In the genomic region with DNA sequence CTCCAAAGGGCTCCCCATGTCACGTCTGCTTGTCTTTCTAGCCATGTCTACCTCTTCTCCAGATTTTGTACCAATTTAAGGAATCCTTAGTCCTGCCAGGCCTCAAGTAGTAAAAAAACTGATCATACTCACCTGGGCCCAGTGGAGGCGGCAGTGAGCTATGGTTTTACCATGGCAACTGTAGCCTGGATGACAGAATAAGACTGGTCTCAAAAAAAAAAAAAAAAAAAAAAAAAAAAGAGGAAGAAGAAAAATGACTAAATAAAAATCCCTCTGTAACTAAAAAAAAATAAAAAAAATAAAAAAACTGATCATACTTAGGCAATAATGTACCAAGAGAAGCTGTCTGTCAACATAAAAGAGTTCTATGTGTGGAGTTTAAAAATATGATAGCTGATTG, we compare ENCODE assay signal across 9 cellular contexts.
A peak's percentile ranks its signal among the peaks of the same experiment; 100 is the strongest.
DNase-seq lines count a peak whose midpoint lies in the region; ATAC-seq, FAIRE-seq and TF ChIP-seq lines count a peak whose summit lies in the region.
"Had no signal": no experiment of that assay in that cellular context is flagged by ENCODE, and none has a peak within 500 bp of the region (broad histone marks: within the 10 kb centered on the region; RNA-seq: fewer than 3 reads in every experiment).

No MANE protein-coding gene starts in this region.

- H3K4me3 ChIP-seq in GM23338 = no peak overlapping the region
- no peak overlapping the region for H3K4me3 ChIP-seq in K562

- H2AFZ ChIP-seq in GM23338 (no peak overlapping the region), K562 (ENCODE audit: low read depth, low read length) (no peak overlapping the region)

- no peaks in the 10 kb centered on the region for H3F3A ChIP-seq in GM23338 (replicated peaks; ENCODE audit: low read depth)

- H3K36me3 Mint-ChIP-seq in GM23338 (ENCODE audit: low read depth) = no peaks in the 10 kb centered on the region
- H3K36me3 Mint-ChIP-seq in type B pancreatic cell = no peaks in the 10 kb centered on the region

- no peaks in the 10 kb centered on the region for H3K9me3 Mint-ChIP-seq in GM23338
- H3K9me3 Mint-ChIP-seq in type B pancreatic cell = no peaks in the 10 kb centered on the region
- H3K9me3 Mint-ChIP-seq: T-helper 1 cell treated with Interleukin-12 subunit alpha and Interleukin-12 subunit beta and Interleukin-4 antibody, amounts not matched to agents 30 μg/mL and 1 μg/mL, for 36 hours had no signal

- H3K4me1 ChIP-seq in GM23338 (ENCODE audit: insufficient read depth) (no peaks in the 10 kb centered on the region), K562 (replicated peaks in 1 of 2; ENCODE audit: control insufficient read depth in 2 of 2, insufficient read depth in 2 of 2, low read length in 2 of 2) (no peaks in the 10 kb centered on the region)

- peak; percentile 19 for FAIRE-seq in K562 (lab: Jason Lieb, UNC)

- H4K20me1 ChIP-seq in GM23338 (replicated peaks; ENCODE audit: insufficient read depth) (no peaks in the 10 kb centered on the region), K562 (replicated peaks; ENCODE audit: control insufficient read depth, insufficient read depth, low read length) (no peaks in the 10 kb centered on the region)

- no peaks in the 10 kb centered on the region for H3K27me3 Mint-ChIP-seq in GM23338 (ENCODE audit: insufficient read depth, low read depth, poor library complexity)
- H3K27me3 Mint-ChIP-seq in type B pancreatic cell = no peaks in the 10 kb centered on the region

- 0% methylated on average over 2 of the region's 2 CpGs for WGBS in K562 (ENCODE audit: insufficient coverage, low coverage, missing lambda C conversion rate)

- in situ Hi-C loops in KBM-7 (cut with MboI; ENCODE audit: low pct_unique_long_range_greater_than_20kb, low sequenced_read_pairs) = no loop called here
- in situ Hi-C loops in K562 (cut with MboI) = no loop called here

- no peak overlapping the region for H3K4me3 Mint-ChIP-seq in GM23338
- H3K4me3 Mint-ChIP-seq in type B pancreatic cell = no peak overlapping the region
- H3K4me3 Mint-ChIP-seq: T-helper 1 cell treated with Interleukin-12 subunit alpha and Interleukin-12 subunit beta and Interleukin-4 antibody, amounts not matched to agents 30 μg/mL and 1 μg/mL, for 36 hours had no signal

- H3K4me1 Mint-ChIP-seq in GM23338 = no peaks in the 10 kb centered on the region
- no peaks in the 10 kb centered on the region for H3K4me1 Mint-ChIP-seq in type B pancreatic cell (ENCODE audit: unreplicated experiment)

- H3K4me2 ChIP-seq in GM23338 = no peak overlapping the region
- H3K4me2 ChIP-seq in K562 (ENCODE audit: insufficient read depth, low read length) = no peak overlapping the region

- H3K9me2 ChIP-seq in GM23338 (ENCODE audit: insufficient read depth) = no peaks in the 10 kb centered on the region

- H3K27ac Mint-ChIP-seq in GM23338 (no peak overlapping the region), type B pancreatic cell (no peak overlapping the region)
- H3K27ac Mint-ChIP-seq: T-helper 1 cell treated with Interleukin-12 subunit alpha and Interleukin-12 subunit beta and Interleukin-4 antibody, amounts not matched to agents 30 μg/mL and 1 μg/mL, for 36 hours had no signal

- H3K27ac ChIP-seq in GM23338 (ENCODE audit: low read depth) (no peak overlapping the region), K562 (ENCODE audit: extremely low read depth, low read depth, low read length) (no peak overlapping the region)

- no peaks in the 10 kb centered on the region for H3K9me1 ChIP-seq in K562 (ENCODE audit: control insufficient read depth, insufficient read depth, low read length)

- TF ChIP-seq CTCF in GM23338 (conservative IDR thresholded peaks at IDR 0.05; ENCODE audit: low read depth in 2 of 2) (peak; percentile 59 to 68), K562 (IDR thresholded peaks at IDR 0.05 in 2 of 3, conservative IDR thresholded peaks at IDR 0.05 in 1 of 3; ENCODE audit: insufficient read depth in 2 of 3, low read depth in 1 of 3, low read length in 3 of 3) (peak in 2 of 3 experiments; percentile 21 to 36; a peak in 3 of 6 replicates), type B pancreatic cell (conservative IDR thresholded peaks at IDR 0.05) (peak; percentile 40)

- CTCF ChIA-PET in K562 (lab: Yijun Ruan, JAX; ENCODE audit: low intra/inter-chr PET ratio) = interaction anchor here (0.6 kb wide), 1 partner anchor 34 kb away, joined by 3 read pairs; no protein-coding TSS in a partner anchor

- TF ChIP-seq EP300 in K562 (IDR thresholded peaks at IDR 0.05; ENCODE audit: low read length) = no peak

- POLR2A ChIA-PET in K562 (lab: Yijun Ruan, JAX) = no interaction called here

- intact Hi-C loops in K562 (cut with micrococcal nuclease) = no loop called here

- H3K36me3 ChIP-seq in GM23338 (ENCODE audit: insufficient read depth) (no peaks in the 10 kb centered on the region), K562 (ENCODE audit: control insufficient read depth, insufficient read depth, low read length) (no peaks in the 10 kb centered on the region)

- no peak for TF ChIP-seq POLR2A in K562 (conservative IDR thresholded peaks at IDR 0.05)

- BruUV-seq in K562 (replicated peaks; lab: Mats Ljungman, UMichigan) = no TSS peak

- ATAC-seq in GM23338 (peak; percentile 91), K562 (peak; percentile 86)

- DNase-seq in NCI-H748 (lab: John Stamatoyannopoulos, UW; ENCODE audit: unreplicated experiment) (peak; percentile 40), NCI-H748 treated with DMSO at 0.1 percent for 48 hours (lab: John Stamatoyannopoulos, UW) (no peak), GM23338 (ENCODE audit: low spot score) (peak; percentile 70), KBM-7 (peak; percentile 66), K562 (ENCODE audit: extremely low read depth in 1 of 4, low spot score in 3 of 4) (peak in 3 of 4 experiments; percentile 7 to 34 (median 11)), type B pancreatic cell (ENCODE audit: extremely low spot score, unreplicated experiment) (no peak), GM03348 (ENCODE audit: low spot score) (no peak), inferior parietal cortex (ENCODE audit: extremely low spot score) (no peak)

- no peaks in the 10 kb centered on the region for H3K79me2 ChIP-seq in GM23338 (replicated peaks; ENCODE audit: insufficient read depth)
- no peaks in the 10 kb centered on the region for H3K79me2 ChIP-seq in K562 (ENCODE audit: control insufficient read depth, insufficient read depth, low read length)

- H3K27me3 ChIP-seq in GM23338 (ENCODE audit: insufficient read depth) = no peaks in the 10 kb centered on the region
- no peaks in the 10 kb centered on the region for H3K27me3 ChIP-seq in K562 (ENCODE audit: control insufficient read depth in 2 of 2, insufficient read depth in 2 of 2, low read length in 2 of 2)

- peak in 1 of 2 experiments; percentile 38; a peak in 1 of 4 replicates for TF ChIP-seq RAD21 in K562 (CRISPR knock-in tag; conservative IDR thresholded peaks at IDR 0.05 in 1 of 2, IDR thresholded peaks at IDR 0.05 in 1 of 2)

- H3K9me3 ChIP-seq in K562 (replicated peaks; ENCODE audit: control insufficient read depth, insufficient read depth, low read depth, low read length) = no peaks in the 10 kb centered on the region

- H3K9ac ChIP-seq in K562 (ENCODE audit: insufficient read depth in 1 of 2, low read depth in 2 of 2, low read length in 2 of 2) = no peak overlapping the region

TF ChIP-seq in GM23338, 12 proteins besides CTCF, POLR2A, EP300 and RAD21 (continues in another document):
- no peak for TF ChIP-seq EZH2 (IDR thresholded peaks at IDR 0.05; ENCODE audit: low read depth, unreplicated experiment)
- TF ChIP-seq, protein P1, sequence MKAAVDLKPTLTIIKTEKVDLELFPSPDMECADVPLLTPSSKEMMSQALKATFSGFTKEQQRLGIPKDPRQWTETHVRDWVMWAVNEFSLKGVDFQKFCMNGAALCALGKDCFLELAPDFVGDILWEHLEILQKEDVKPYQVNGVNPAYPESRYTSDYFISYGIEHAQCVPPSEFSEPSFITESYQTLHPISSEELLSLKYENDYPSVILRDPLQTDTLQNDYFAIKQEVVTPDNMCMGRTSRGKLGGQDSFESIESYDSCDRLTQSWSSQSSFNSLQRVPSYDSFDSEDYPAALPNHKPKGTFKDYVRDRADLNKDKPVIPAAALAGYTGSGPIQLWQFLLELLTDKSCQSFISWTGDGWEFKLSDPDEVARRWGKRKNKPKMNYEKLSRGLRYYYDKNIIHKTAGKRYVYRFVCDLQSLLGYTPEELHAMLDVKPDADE (IDR thresholded peaks at IDR 0.05) = no peak
- TF ChIP-seq CREB1 (CRISPR knock-in tag; IDR thresholded peaks at IDR 0.05; ENCODE audit: low read depth) = no peak
- TF ChIP-seq JUNB (IDR thresholded peaks at IDR 0.05; ENCODE audit: unreplicated experiment) = no peak

TF ChIP-seq in K562, 482 proteins besides CTCF, POLR2A, EP300 and RAD21 (continues in another document):
- peak; percentile 55; the same call in 1 of the 2 replicates for TF ChIP-seq RFX1 (IDR thresholded peaks at IDR 0.05)
- TF ChIP-seq ZNF384 (IDR thresholded peaks at IDR 0.05; ENCODE audit: low read depth, low read length) = peak; percentile 93

Comparison
In these comparisons a context has a peak if more than half of its experiments do, and no peak if none do; other contexts are left out.
1. DNase-seq: peak in NCI-H748 (single experiment), GM23338 (single experiment), KBM-7 (single experiment) and K562 (3 of 4); none in NCI-H748 treated with DMSO at 0.1 percent for 48 hours (single experiment), type B pancreatic cell (single experiment), GM03348 (single experiment) and inferior parietal cortex (single experiment).
2. Peak in every context shown above with its lines, with median percentiles within 50 percentile points of each other: CTCF ChIP-seq.